Comparison of ENCODE assay signal across 1 cellular context in genomic region chr1:67682659-67683197, GRCh38.
A peak's percentile ranks its signal among the peaks of the same experiment; 100 is the strongest.
TF ChIP-seq lines count a peak whose summit lies in the region.

No MANE protein-coding gene starts in this region.

TF ChIP-seq in K562, 482 proteins besides CTCF, POLR2A, EP300 and RAD21 (continued from another document and continues in another):
- no peak for TF ChIP-seq ARID4B (CRISPR knock-in tag; IDR thresholded peaks at IDR 0.05)
- TF ChIP-seq RHOXF2B (CRISPR knock-in tag; conservative IDR thresholded peaks at IDR 0.05): no peak
- TF ChIP-seq POLR2AphosphoS5 (IDR thresholded peaks at IDR 0.05; ENCODE audit: control insufficient read depth, insufficient read depth, low read depth, low read length): no peak
- no peak for TF ChIP-seq ID3 (CRISPR knock-in tag; IDR thresholded peaks at IDR 0.05)
- no peak for TF ChIP-seq ID3 (tag; IDR thresholded peaks at IDR 0.05)
- no peak for TF ChIP-seq GABPA (tag; conservative IDR thresholded peaks at IDR 0.05; ENCODE audit: low read depth)
- TF ChIP-seq MLLT1 (IDR thresholded peaks at IDR 0.05): no peak
- TF ChIP-seq ATF7 (IDR thresholded peaks at IDR 0.05): peak; percentile 94
- TF ChIP-seq ZNF232 (CRISPR knock-in tag; IDR thresholded peaks at IDR 0.05): no peak
- peak; percentile 68 for TF ChIP-seq PKNOX1 (IDR thresholded peaks at IDR 0.05)
- no peak for TF ChIP-seq ZNF655 (CRISPR knock-in tag; IDR thresholded peaks at IDR 0.05)
- TF ChIP-seq TAL1 (IDR thresholded peaks at IDR 0.05): no peak
- no peak for TF ChIP-seq ZNF444 (CRISPR knock-in tag; IDR thresholded peaks at IDR 0.05)
- no peak for TF ChIP-seq PBX2 (CRISPR knock-in tag; IDR thresholded peaks at IDR 0.05; ENCODE audit: low read depth)
- peak; percentile 58 for TF ChIP-seq PBX2 (tag; conservative IDR thresholded peaks at IDR 0.05; ENCODE audit: low read depth)
- peak in 1 of 2 experiments; percentile 59; a peak in 1 of 4 replicates for TF ChIP-seq ARNT (IDR thresholded peaks at IDR 0.05)
- peak in 1 of 2 experiments; percentile 45; a peak in 2 of 4 replicates for TF ChIP-seq RCOR1 (IDR thresholded peaks at IDR 0.05; ENCODE audit: borderline replicate concordance in 1 of 2, low read depth in 2 of 2, low read length in 2 of 2)
- no peak for TF ChIP-seq ZNF280B (CRISPR knock-in tag; IDR thresholded peaks at IDR 0.05)
- no peak for TF ChIP-seq ELK1 (CRISPR knock-in tag; IDR thresholded peaks at IDR 0.05)
- TF ChIP-seq ZNF639 (CRISPR knock-in tag; conservative IDR thresholded peaks at IDR 0.05 in 1 of 2, IDR thresholded peaks at IDR 0.05 in 1 of 2): no peak
- TF ChIP-seq RBM34 (IDR thresholded peaks at IDR 0.05; ENCODE audit: borderline replicate concordance, insufficient read depth, low read length): no peak
- no peak for TF ChIP-seq HNRNPH1 (optimal IDR thresholded peaks at IDR 0.05; ENCODE audit: low read depth, low read length)
- no peak for TF ChIP-seq MTA2 (IDR thresholded peaks at IDR 0.05; ENCODE audit: low read depth)
- peak in 1 of 2 experiments; percentile 70; a peak in 2 of 4 replicates for TF ChIP-seq TEAD1 (CRISPR knock-in tag; IDR thresholded peaks at IDR 0.05)
- 0 out of 2 replicates have a peak, but pooled peaks have one; percentile 57 for TF ChIP-seq ATF4 (CRISPR knock-in tag; IDR thresholded peaks at IDR 0.05)
- TF ChIP-seq CBX3 (IDR thresholded peaks at IDR 0.05; ENCODE audit: borderline replicate concordance in 1 of 2, low read length in 2 of 2): peak in 1 of 2 experiments; percentile 75; a peak in 1 of 3 replicates
- TF ChIP-seq MBD1 (CRISPR knock-in tag; IDR thresholded peaks at IDR 0.05): no peak
- no peak for TF ChIP-seq HOMEZ (CRISPR knock-in tag; IDR thresholded peaks at IDR 0.05)
- no peak for TF ChIP-seq GTF2B (IDR thresholded peaks at IDR 0.05; ENCODE audit: extremely low read depth, insufficient read length)
- TF ChIP-seq SMAD2 (IDR thresholded peaks at IDR 0.05; ENCODE audit: low read depth, low read length): no peak
- TF ChIP-seq CEBPG (CRISPR knock-in tag; IDR thresholded peaks at IDR 0.05): peak; percentile 63; the same call in 1 of the 2 replicates
- peak; percentile 67 to 88; a peak in 3 of 4 replicates for TF ChIP-seq CEBPG (tag; conservative IDR thresholded peaks at IDR 0.05 in 1 of 2, IDR thresholded peaks at IDR 0.05 in 1 of 2)
- TF ChIP-seq RAD51 (IDR thresholded peaks at IDR 0.05; ENCODE audit: borderline replicate concordance, low read depth): 0 out of 2 replicates have a peak, but pooled peaks have one; percentile 12
- no peak for TF ChIP-seq ZNF79 (CRISPR knock-in tag; IDR thresholded peaks at IDR 0.05; ENCODE audit: low read depth)
- no peak for TF ChIP-seq HMGN3 (IDR thresholded peaks at IDR 0.05; ENCODE audit: borderline replicate concordance, extremely low read depth, insufficient read length, low read depth, low read length)
